In the genomic region with DNA sequence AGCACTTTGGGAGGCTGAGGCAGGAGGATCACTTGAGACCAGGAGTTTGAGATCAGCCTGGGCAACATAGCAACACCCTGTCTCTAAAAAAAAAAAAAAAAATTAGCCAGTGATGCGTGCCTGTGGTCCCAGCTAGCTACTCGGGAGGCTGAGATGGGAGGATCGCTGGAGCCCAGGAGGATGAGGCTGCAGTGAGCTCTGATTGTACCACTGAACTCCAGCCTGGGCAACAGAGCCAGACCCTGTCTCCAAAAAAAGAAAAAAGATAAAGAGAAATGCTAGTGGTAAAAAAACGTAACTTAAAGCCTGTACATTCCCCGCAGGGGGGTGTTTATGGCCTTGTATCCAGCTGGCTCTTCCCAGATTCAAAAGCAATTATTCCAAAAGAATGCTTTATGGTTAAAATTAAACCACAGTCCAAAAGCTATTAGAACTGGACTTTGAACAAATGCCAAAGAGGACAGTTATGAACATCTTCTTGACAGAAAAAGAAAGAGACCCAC, we compare ENCODE assay signal across 8 cellular contexts. TPM values are rescaled to one million over a fixed set of nuclear protein-coding genes. Genes with fewer than 3 reads are reported as not detected.
DNase-seq lines count a peak whose midpoint lies in the region; ATAC-seq and TF ChIP-seq lines count a peak whose summit lies in the region.

No MANE protein-coding gene starts in this region.

- POLR2A ChIA-PET in SK-N-SH (lab: Yijun Ruan, JAX): interaction anchor here (2.9 kb wide), 1 partner anchor 105 kb away, joined by 23 read pairs; a partner anchor contains a TSS
- POLR2A ChIA-PET in activated CD8-positive, alpha-beta T cell treated with anti-CD3 and anti-CD28 coated beads for 36 hours (lab: Charles Lee): interaction anchor here (0.5 to 3.5 kb wide), 6 partner anchors 27 to 221 kb away, joined by 3 to 15 read pairs (median 6); a partner anchor contains a TSS

- no peak for TF ChIP-seq CTCF in SK-N-SH (IDR thresholded peaks at IDR 0.05)
- no peak for TF ChIP-seq CTCF in activated CD8-positive, alpha-beta T cell treated with anti-CD3 and anti-CD28 coated beads for 36 hours (IDR thresholded peaks at IDR 0.05)

- H3K27me3 ChIP-seq in SK-N-SH (ENCODE audit: insufficient read depth): no peaks in the 10 kb centered on the region
- peaks cover 8% of the 10 kb centered on the region for H3K27me3 ChIP-seq in iPS-15b (ENCODE audit: control insufficient read depth, insufficient read depth, low read length)
- H3K27me3 ChIP-seq in stomach smooth muscle (ENCODE audit: control insufficient read depth in 1 of 2, insufficient read depth in 2 of 2, low read length in 2 of 2): peaks cover 0 to 2% of the 10 kb centered on the region in 2 donors

- H3K27ac Mint-ChIP-seq in activated CD8-positive, alpha-beta T cell treated with anti-CD3 and anti-CD28 coated beads for 36 hours: peak overlapping the region; percentile 82

- peaks cover 0 to 3% of the 10 kb centered on the region in 2 experiments; a peak in 1 of 4 replicates for H3K4me1 ChIP-seq in SK-N-SH (ENCODE audit: control insufficient read depth in 1 of 2, insufficient read depth in 2 of 2, low read depth in 1 of 2, low read length in 1 of 2)
- H3K4me1 ChIP-seq in iPS-15b (ENCODE audit: control insufficient read depth, insufficient read depth, low read length): peaks cover 2% of the 10 kb centered on the region
- H3K4me1 ChIP-seq in stomach smooth muscle (ENCODE audit: control insufficient read depth, insufficient read depth, low read length): peaks cover 12% of the 10 kb centered on the region

- 61% methylated on average over 5 of the region's 5 CpGs for WGBS in SK-N-SH (ENCODE audit: low lambda C conversion rate)

- ATAC-seq in SK-N-SH treated with all-trans-retinoic acid at 6 μM for 48 hours (no peak), HG03025 (IDR thresholded peaks at IDR 0.05; ENCODE audit: low FRiP score, unreplicated experiment) (no peak)
- ATAC-seq in activated CD8-positive, alpha-beta T cell treated with anti-CD3 and anti-CD28 coated beads for 36 hours: no peak

- H3F3A ChIP-seq in SK-N-SH (replicated peaks; ENCODE audit: insufficient read depth): no peaks in the 10 kb centered on the region

- H3K27ac ChIP-seq in SK-N-SH (ENCODE audit: low read depth in 2 of 2, low read length in 1 of 2) (no peak overlapping the region; a peak in 1 of 4 replicates), stomach smooth muscle (ENCODE audit: low read length) (no peak overlapping the region)

- no peaks in the 10 kb centered on the region for H3K9me3 Mint-ChIP-seq in activated CD8-positive, alpha-beta T cell treated with anti-CD3 and anti-CD28 coated beads for 36 hours

- DNase-seq in SK-N-SH (no peak), HUDEP-2 (lab: John Stamatoyannopoulos, UW; ENCODE audit: unreplicated experiment in 76 of 76) (no peak)
- DNase-seq in activated CD8-positive, alpha-beta T cell treated with anti-CD3 and anti-CD28 coated beads for 36 hours: peak; percentile 30
- DNase-seq in stimulated activated CD4-positive, alpha-beta T cell treated with anti-CD3 and anti-CD28 coated beads, Interleukin-4, amount 100 ng/mL, for 24 hours: no peak

- no peaks in the 10 kb centered on the region for H3K27me3 Mint-ChIP-seq in activated CD8-positive, alpha-beta T cell treated with anti-CD3 and anti-CD28 coated beads for 36 hours

- no peak for TF ChIP-seq RAD21 in SK-N-SH (IDR thresholded peaks at IDR 0.05; ENCODE audit: low read length)

- TF ChIP-seq EP300 in SK-N-SH (IDR thresholded peaks at IDR 0.05; ENCODE audit: borderline replicate concordance in 1 of 2, low read depth in 1 of 2, low read length in 1 of 2): no peak

- intact Hi-C loops in activated CD8-positive, alpha-beta T cell treated with anti-CD3 and anti-CD28 coated beads for 36 hours (cut with micrococcal nuclease): loop anchor here (5.0 kb wide), 1 partner anchor 105 kb away; a partner anchor contains a TSS

- no peaks in the 10 kb centered on the region for H4K20me1 ChIP-seq in SK-N-SH (ENCODE audit: insufficient read depth)

- peaks cover 1% of the 10 kb centered on the region for H3K36me3 Mint-ChIP-seq in activated CD8-positive, alpha-beta T cell treated with anti-CD3 and anti-CD28 coated beads for 36 hours (ENCODE audit: low read depth)

- peak overlapping the region; percentile 91 for H2AFZ ChIP-seq in SK-N-SH (ENCODE audit: low read depth)

- H3K4me3 ChIP-seq in SK-N-SH (ENCODE audit: low read depth in 2 of 2, low read length in 1 of 2) (peak overlapping the region; percentile 62 to 75), iPS-15b (ENCODE audit: low read depth, low read length) (peak overlapping the region; percentile 71), stomach smooth muscle (ENCODE audit: low read length in 2 of 2) (peak overlapping the region; percentile 86 to 88)

- H3K4me2 ChIP-seq in SK-N-SH: peak overlapping the region; percentile 76

- peak overlapping the region; percentile 72 for H3K4me3 Mint-ChIP-seq in activated CD8-positive, alpha-beta T cell treated with anti-CD3 and anti-CD28 coated beads for 36 hours

- CTCF ChIA-PET in SK-N-SH (lab: Yijun Ruan, JAX): interaction anchor here (0.7 to 13.8 kb wide), 35 partner anchors 8 to 405 kb away, joined by 3 to 111 read pairs (median 6); a partner anchor contains a TSS
- CTCF ChIA-PET in activated CD8-positive, alpha-beta T cell treated with anti-CD3 and anti-CD28 coated beads for 36 hours (lab: Charles Lee): interaction anchor here (0.7 to 9.4 kb wide), 24 partner anchors 10 to 193 kb away, joined by 3 to 235 read pairs (median 8); a partner anchor contains a TSS

- peaks cover 17% of the 10 kb centered on the region for H3K4me1 Mint-ChIP-seq in activated CD8-positive, alpha-beta T cell treated with anti-CD3 and anti-CD28 coated beads for 36 hours (ENCODE audit: low read depth)

- H3K9ac ChIP-seq in SK-N-SH (peak overlapping the region; percentile 63), iPS-15b (ENCODE audit: low read depth, low read length) (no peak overlapping the region), stomach smooth muscle (ENCODE audit: low read length in 2 of 2) (peak overlapping the region; percentile 74 to 82)

- no peaks in the 10 kb centered on the region for H3K9me3 ChIP-seq in SK-N-SH
- H3K9me3 ChIP-seq in iPS-15b (ENCODE audit: control insufficient read depth, insufficient read depth, low read length): no peaks in the 10 kb centered on the region
- no peaks in the 10 kb centered on the region for H3K9me3 ChIP-seq in stomach smooth muscle (ENCODE audit: control insufficient read depth in 2 of 2, low read length in 2 of 2)

- H3K9me2 ChIP-seq in SK-N-SH: no peaks in the 10 kb centered on the region

- H3K36me3 ChIP-seq in SK-N-SH (replicated peaks in 1 of 2; ENCODE audit: control insufficient read depth in 1 of 2, insufficient read depth in 2 of 2, low read length in 1 of 2) (no peaks in the 10 kb centered on the region), iPS-15b (ENCODE audit: control insufficient read depth, insufficient read depth, low read length) (no peaks in the 10 kb centered on the region), stomach smooth muscle (ENCODE audit: control insufficient read depth in 2 of 2, insufficient read depth in 2 of 2, low read length in 2 of 2) (peaks cover 0 to 3% of the 10 kb centered on the region in 2 donors)

- no peaks in the 10 kb centered on the region for H3K79me2 ChIP-seq in SK-N-SH (ENCODE audit: insufficient read depth)

TF ChIP-seq in SK-N-SH treated with all-trans-retinoic acid at 6 μM for 48 hours, 23 proteins besides CTCF, POLR2A, EP300 and RAD21 (continues in another document):
- TF ChIP-seq, protein P1, sequence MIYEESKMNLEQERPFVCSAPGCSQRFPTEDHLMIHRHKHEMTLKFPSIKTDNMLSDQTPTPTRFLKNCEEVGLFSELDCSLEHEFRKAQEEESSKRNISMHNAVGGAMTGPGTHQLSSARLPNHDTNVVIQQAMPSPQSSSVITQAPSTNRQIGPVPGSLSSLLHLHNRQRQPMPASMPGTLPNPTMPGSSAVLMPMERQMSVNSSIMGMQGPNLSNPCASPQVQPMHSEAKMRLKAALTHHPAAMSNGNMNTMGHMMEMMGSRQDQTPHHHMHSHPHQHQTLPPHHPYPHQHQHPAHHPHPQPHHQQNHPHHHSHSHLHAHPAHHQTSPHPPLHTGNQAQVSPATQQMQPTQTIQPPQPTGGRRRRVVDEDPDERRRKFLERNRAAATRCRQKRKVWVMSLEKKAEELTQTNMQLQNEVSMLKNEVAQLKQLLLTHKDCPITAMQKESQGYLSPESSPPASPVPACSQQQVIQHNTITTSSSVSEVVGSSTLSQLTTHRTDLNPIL (CRISPR knock-in tag; IDR thresholded peaks at IDR 0.05; ENCODE audit: low read depth): no peak

RNA-seq across cellular contexts. Expression of a gene that starts 16.4 kb away (rescaled TPM):
- 0.81 and 1.0 TPM in 2 replicates for polyA plus RNA-seq in SK-N-SH (2012; rRNA removed)
- 0.39 and 0.58 TPM in 2 replicates for polyA plus RNA-seq in SK-N-SH (2012; cell fraction: cytosol; rRNA removed)
- polyA plus RNA-seq in SK-N-SH (2012; cell fraction: nucleus; rRNA removed): 5.2 and 6.4 TPM in 2 replicates
- 1 to 10 TPM; 1.6 to 2.1 TPM for total RNA-seq in activated CD8-positive, alpha-beta T cell treated with anti-CD3 and anti-CD28 coated beads for 36 hours

RNA-seq across cellular contexts. Expression of a gene that starts 30.5 kb away (rescaled TPM):
- not detected in 2 replicates for polyA plus RNA-seq in SK-N-SH (2012; rRNA removed)
- not detected in 2 replicates for polyA plus RNA-seq in SK-N-SH (2012; cell fraction: cytosol; rRNA removed)
- polyA plus RNA-seq in SK-N-SH (2012; cell fraction: nucleus; rRNA removed): not detected in 2 replicates
- 1 to 10 TPM in 1 of 2 experiments, under 1 TPM in 1; 0.90 to 1.2 TPM for total RNA-seq in activated CD8-positive, alpha-beta T cell treated with anti-CD3 and anti-CD28 coated beads for 36 hours

RNA-seq across cellular contexts. Expression of a gene that starts 36.6 kb away (rescaled TPM):
- 3.8 and 4.6 TPM in 2 replicates for polyA plus RNA-seq in SK-N-SH (2012; rRNA removed)
- polyA plus RNA-seq in SK-N-SH (2012; cell fraction: cytosol; rRNA removed): 1.2 and 2.0 TPM in 2 replicates
- polyA plus RNA-seq in SK-N-SH (2012; cell fraction: nucleus; rRNA removed): 11.6 and 11.7 TPM in 2 replicates
- 10 to 100 TPM; 30.9 to 31.1 TPM for total RNA-seq in activated CD8-positive, alpha-beta T cell treated with anti-CD3 and anti-CD28 coated beads for 36 hours

RNA-seq across cellular contexts. Expression of a gene that starts 40.6 kb away (rescaled TPM):
- 2,761 and 4,252 TPM in 2 replicates for polyA plus RNA-seq in SK-N-SH (2012; rRNA removed)
- 2,515 and 2,544 TPM in 2 replicates for polyA plus RNA-seq in SK-N-SH (2012; cell fraction: cytosol; rRNA removed)
- 1,901 and 2,978 TPM in 2 replicates for polyA plus RNA-seq in SK-N-SH (2012; cell fraction: nucleus; rRNA removed)
- 1,000 to 10,000 TPM; 1,059 to 1,062 TPM for total RNA-seq in activated CD8-positive, alpha-beta T cell treated with anti-CD3 and anti-CD28 coated beads for 36 hours

RNA-seq across cellular contexts. Expression of a gene that starts 42.9 kb away (rescaled TPM):
- 39.7 and 58.2 TPM in 2 replicates for polyA plus RNA-seq in SK-N-SH (2012; rRNA removed)
- polyA plus RNA-seq in SK-N-SH (2012; cell fraction: cytosol; rRNA removed): 20.4 and 26.8 TPM in 2 replicates
- polyA plus RNA-seq in SK-N-SH (2012; cell fraction: nucleus; rRNA removed): 309 and 491 TPM in 2 replicates
- 10 to 100 TPM; 54.7 to 60.2 TPM for total RNA-seq in activated CD8-positive, alpha-beta T cell treated with anti-CD3 and anti-CD28 coated beads for 36 hours
